Comparison of ENCODE assay signal across 16 cellular contexts in the genomic region with DNA sequence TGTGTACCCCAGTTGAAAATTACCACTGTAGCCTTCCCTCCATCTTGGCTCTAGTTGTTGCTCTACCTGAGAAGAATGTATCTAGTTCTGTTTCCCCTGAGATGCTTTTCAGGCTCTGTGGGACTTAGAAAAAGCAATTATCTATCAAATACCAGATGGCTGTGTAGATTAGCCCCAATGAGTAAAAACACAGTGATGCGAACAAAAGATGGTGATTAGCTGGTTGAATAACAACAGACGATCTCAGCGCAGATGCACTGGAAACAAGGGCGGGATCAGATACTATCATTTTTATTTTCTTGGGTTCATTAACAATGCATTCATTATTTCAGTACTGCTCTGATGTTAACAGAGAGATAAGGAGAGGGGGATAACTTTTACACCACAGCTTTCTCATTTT.
"Had no signal": no experiment of that assay in that cellular context is flagged by ENCODE, and none has a peak within 500 bp of the region (broad histone marks: within the 10 kb centered on the region; RNA-seq: fewer than 3 reads in every experiment).

No MANE protein-coding gene starts in this region.

- DNase-seq: activated CD4-positive, alpha-beta memory T cell treated with anti-CD3 and anti-CD28 coated beads for 36 hours; activated CD4-positive, CD25-positive, alpha-beta regulatory T cell treated with anti-CD3 and anti-CD28 coated beads, Interleukin-2, amount 50 U/mL, for 72 hours; activated naive CD4-positive, alpha-beta T cell; activated T-cell treated with anti-CD3 and anti-CD28 coated beads, Interleukin-2, amount 50 U/mL, for 72 hours; foreskin keratinocyte; heart left ventricle; islet precursor cell; left ventricle myocardium inferior; mesenchymal stem cell; occipital lobe; right lobe of liver had no signal

- H3K4me1 Mint-ChIP-seq: stimulated activated effector memory CD8-positive, alpha-beta T cell treated with anti-CD3 and anti-CD28 coated beads, Interleukin-12 subunit alpha, Interleukin-12 subunit beta, amount 100 ng/mL, for 72 hours had no signal

- H3K36me3 ChIP-seq: heart left ventricle, left ventricle myocardium inferior, prostate gland, right lobe of liver, tibial nerve, vagina had no signal

- H3K27ac ChIP-seq: foreskin keratinocyte, heart left ventricle, left ventricle myocardium inferior, prostate gland, right lobe of liver, tibial nerve, vagina had no signal

- H3K27me3 ChIP-seq: foreskin keratinocyte, heart left ventricle, right lobe of liver, tibial nerve, vagina had no signal

- H3K36me3 Mint-ChIP-seq: activated CD4-positive, alpha-beta memory T cell treated with anti-CD3 and anti-CD28 coated beads for 36 hours; natural killer cell treated with Interleukin-12 subunit alpha and Interleukin-12 subunit beta and Interleukin-15 and Interleukin-18, amount 100 ng/mL, for 72 hours; stimulated activated effector memory CD8-positive, alpha-beta T cell treated with anti-CD3 and anti-CD28 coated beads, Interleukin-12 subunit alpha, Interleukin-12 subunit beta, amount 100 ng/mL, for 72 hours had no signal

- H3K27ac Mint-ChIP-seq: activated CD4-positive, alpha-beta memory T cell treated with anti-CD3 and anti-CD28 coated beads for 36 hours; activated T-cell treated with anti-CD3 and anti-CD28 coated beads, Interleukin-2, amount 50 U/mL, for 72 hours; natural killer cell treated with Interleukin-12 subunit alpha and Interleukin-12 subunit beta and Interleukin-15 and Interleukin-18, amount 100 ng/mL, for 72 hours; stimulated activated effector memory CD8-positive, alpha-beta T cell treated with anti-CD3 and anti-CD28 coated beads, Interleukin-12 subunit alpha, Interleukin-12 subunit beta, amount 100 ng/mL, for 72 hours had no signal

- H3K4me3 Mint-ChIP-seq: activated CD4-positive, alpha-beta memory T cell treated with anti-CD3 and anti-CD28 coated beads for 36 hours; activated T-cell treated with anti-CD3 and anti-CD28 coated beads, Interleukin-2, amount 50 U/mL, for 72 hours; natural killer cell treated with Interleukin-12 subunit alpha and Interleukin-12 subunit beta and Interleukin-15 and Interleukin-18, amount 100 ng/mL, for 72 hours; stimulated activated effector memory CD8-positive, alpha-beta T cell treated with anti-CD3 and anti-CD28 coated beads, Interleukin-12 subunit alpha, Interleukin-12 subunit beta, amount 100 ng/mL, for 72 hours had no signal

- H3K27me3 Mint-ChIP-seq: natural killer cell treated with Interleukin-12 subunit alpha and Interleukin-12 subunit beta and Interleukin-15 and Interleukin-18, amount 100 ng/mL, for 72 hours had no signal

- H3K4me3 ChIP-seq: heart left ventricle, left ventricle myocardium inferior, prostate gland, right lobe of liver, tibial nerve, vagina had no signal

- H3K4me1 ChIP-seq: foreskin keratinocyte, heart left ventricle, left ventricle myocardium inferior, prostate gland, right lobe of liver, tibial nerve, vagina had no signal

- H3K9me3 ChIP-seq: prostate gland, right lobe of liver, vagina had no signal

- H3K9me3 Mint-ChIP-seq: activated CD4-positive, alpha-beta memory T cell treated with anti-CD3 and anti-CD28 coated beads for 36 hours; activated T-cell treated with anti-CD3 and anti-CD28 coated beads, Interleukin-2, amount 50 U/mL, for 72 hours; natural killer cell treated with Interleukin-12 subunit alpha and Interleukin-12 subunit beta and Interleukin-15 and Interleukin-18, amount 100 ng/mL, for 72 hours; stimulated activated effector memory CD8-positive, alpha-beta T cell treated with anti-CD3 and anti-CD28 coated beads, Interleukin-12 subunit alpha, Interleukin-12 subunit beta, amount 100 ng/mL, for 72 hours had no signal
